1 cellular context compared by ENCODE assay signal in the genomic region with DNA sequence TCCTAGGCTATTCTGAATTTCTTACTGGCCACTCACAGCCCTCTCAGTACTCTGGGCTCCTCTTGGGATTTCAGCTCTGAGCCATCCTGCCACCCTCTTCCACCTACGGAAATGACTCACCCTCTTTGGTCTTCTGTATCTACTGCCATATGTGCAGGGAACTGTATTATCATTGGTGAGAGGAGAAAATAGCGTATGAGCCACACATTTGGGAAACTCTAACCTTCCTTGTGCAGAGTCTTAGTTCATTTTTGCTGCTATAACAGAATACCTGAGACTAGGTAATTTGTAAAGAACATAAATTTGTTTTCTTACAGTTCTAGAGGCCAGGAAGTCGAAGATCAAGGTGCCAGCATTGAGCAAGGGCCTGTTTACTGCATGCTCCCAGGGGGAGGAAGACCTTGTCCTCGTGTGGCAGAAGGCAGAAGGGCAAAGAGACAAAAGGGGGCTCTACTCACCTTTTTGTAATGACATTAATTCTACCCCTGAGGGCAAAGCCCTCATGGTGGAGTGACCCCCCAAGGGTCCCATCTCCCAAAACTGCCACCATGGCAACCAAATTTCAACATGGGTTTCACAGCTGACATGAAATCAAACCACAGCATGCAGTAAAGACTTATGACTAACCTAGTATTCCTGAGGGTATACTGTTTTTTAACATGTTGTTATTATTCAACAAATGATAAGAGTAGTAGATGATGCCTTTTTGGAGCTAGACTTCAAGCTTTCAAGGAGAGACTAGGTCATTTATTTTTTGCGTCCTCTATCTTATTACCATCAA.
TF ChIP-seq lines count a peak whose summit lies in the region.

No MANE protein-coding gene starts in this region.

TF ChIP-seq in GM12878, 131 proteins besides CTCF, POLR2A, EP300 and RAD21 (continued from another document):
- TF ChIP-seq SKIL (IDR thresholded peaks at IDR 0.05; ENCODE audit: low read depth, poor library complexity, severe bottlenecking) (no peak), KLF5 (IDR thresholded peaks at IDR 0.05; ENCODE audit: partially characterized antibody) (no peak), CBX3 (IDR thresholded peaks at IDR 0.05; ENCODE audit: borderline replicate concordance, low read depth) (no peak), ZNF274 (IDR thresholded peaks at IDR 0.05; ENCODE audit: insufficient read depth, insufficient read length) (no peak), CHD2 (IDR thresholded peaks at IDR 0.05; ENCODE audit: borderline replicate concordance, low read depth, low read length) (no peak), MEF2B (IDR thresholded peaks at IDR 0.05; ENCODE audit: partially characterized antibody, poor library complexity, severe bottlenecking) (no peak), MAX (IDR thresholded peaks at IDR 0.05; ENCODE audit: low read depth, low read length) (no peak)
